ENCODE assay signal across 11 cellular contexts in genomic region chr4:184396001-184396400, GRCh38.
DNase-seq lines count a peak whose midpoint lies in the region; ATAC-seq and TF ChIP-seq lines count a peak whose summit lies in the region.
"Had no signal": no experiment of that assay in that cellular context is flagged by ENCODE, and none has a peak within 500 bp of the region (broad histone marks: within the 10 kb centered on the region; RNA-seq: fewer than 3 reads in every experiment).

No MANE protein-coding gene starts in this region.

- intact Hi-C loops in OCI-LY7 (cut with micrococcal nuclease; ENCODE audit: unreplicated experiment) = no loop called here

- peaks cover 91% of the 10 kb centered on the region for H3K36me3 Mint-ChIP-seq in activated naive CD4-positive, alpha-beta T cell treated with anti-CD3 and anti-CD28 coated beads, Interleukin-2, amount 10 ng/mL, durations not matched to agents 7 days and 5 days
- H3K36me3 Mint-ChIP-seq in activated naive CD4-positive, alpha-beta T cell treated with anti-CD3 and anti-CD28 coated beads, Interleukin-2, amount 50 U/mL, for 72 hours = peaks cover 15 to 49% of the 10 kb centered on the region in 2 donors
- peaks cover 74 to 87% of the 10 kb centered on the region in 2 donors for H3K36me3 Mint-ChIP-seq in stimulated activated naive B cell treated with anti-CD40 and anti-IgM and Interleukin-4, amounts not matched to agents 10 μg/mL and 1 μg/mL and 100 μg/mL, for 72 hours

- no peaks in the 10 kb centered on the region for H3K27me3 Mint-ChIP-seq in activated naive CD4-positive, alpha-beta T cell treated with anti-CD3 and anti-CD28 coated beads, Interleukin-2, amount 10 ng/mL, durations not matched to agents 7 days and 5 days
- H3K27me3 Mint-ChIP-seq in stimulated activated naive B cell treated with anti-CD40 and anti-IgM and Interleukin-4, amounts not matched to agents 10 μg/mL and 1 μg/mL and 100 μg/mL, for 72 hours = no peaks in the 10 kb centered on the region

- H3K27ac Mint-ChIP-seq in activated naive CD4-positive, alpha-beta T cell treated with anti-CD3 and anti-CD28 coated beads, Interleukin-2, amount 10 ng/mL, durations not matched to agents 7 days and 5 days = peak overlapping the region; percentile 3
- no peak overlapping the region for H3K27ac Mint-ChIP-seq in activated naive CD4-positive, alpha-beta T cell treated with anti-CD3 and anti-CD28 coated beads, Interleukin-2, amount 50 U/mL, for 72 hours
- peak overlapping the region; percentile 94 for H3K27ac Mint-ChIP-seq in stimulated activated naive B cell treated with anti-CD40 and anti-IgM and Interleukin-4, amounts not matched to agents 10 μg/mL and 1 μg/mL and 100 μg/mL, for 72 hours

- ATAC-seq in activated naive CD4-positive, alpha-beta T cell treated with anti-CD3 and anti-CD28 coated beads, Interleukin-2, amount 50 U/mL, for 72 hours = no peak
- peak; percentile 79 for ATAC-seq in HG02798 (IDR thresholded peaks at IDR 0.05; ENCODE audit: poor library complexity, unreplicated experiment)
- peak; percentile 88 to 90 for ATAC-seq in stimulated activated naive B cell treated with anti-CD40 and anti-IgM and Interleukin-4, amounts not matched to agents 10 μg/mL and 1 μg/mL and 100 μg/mL, for 72 hours (replicated peaks)

- H3K36me3 ChIP-seq in OCI-LY7 (ENCODE audit: insufficient read depth, low read length) = peaks cover 70% of the 10 kb centered on the region

- peak overlapping the region; percentile 56 for H3K4me2 ChIP-seq in OCI-LY7 (ENCODE audit: low read length)

- H2AFZ ChIP-seq in OCI-LY7 (ENCODE audit: low read length) = 0 out of 2 replicates have a peak overlapping the region, but pooled peaks have one; percentile 10

- no peaks in the 10 kb centered on the region for H3K9me2 ChIP-seq in OCI-LY7 (ENCODE audit: insufficient read depth, low read length)

- no TSS peak for BruUV-seq in OCI-LY7 (replicated peaks; lab: Mats Ljungman, UMichigan)

- no peak overlapping the region for H3K4me3 Mint-ChIP-seq in activated naive CD4-positive, alpha-beta T cell treated with anti-CD3 and anti-CD28 coated beads, Interleukin-2, amount 10 ng/mL, durations not matched to agents 7 days and 5 days
- H3K4me3 Mint-ChIP-seq in stimulated activated naive B cell treated with anti-CD40 and anti-IgM and Interleukin-4, amounts not matched to agents 10 μg/mL and 1 μg/mL and 100 μg/mL, for 72 hours = peak overlapping the region; percentile 69 to 71

- no peaks in the 10 kb centered on the region for H3K79me2 ChIP-seq in OCI-LY7 (ENCODE audit: insufficient read depth, low read depth, low read length)

- H3K4me1 Mint-ChIP-seq in activated naive CD4-positive, alpha-beta T cell treated with anti-CD3 and anti-CD28 coated beads, Interleukin-2, amount 10 ng/mL, durations not matched to agents 7 days and 5 days = peaks cover 15% of the 10 kb centered on the region
- peaks cover 41 to 92% of the 10 kb centered on the region in 2 donors for H3K4me1 Mint-ChIP-seq in stimulated activated naive B cell treated with anti-CD40 and anti-IgM and Interleukin-4, amounts not matched to agents 10 μg/mL and 1 μg/mL and 100 μg/mL, for 72 hours

- peak overlapping the region; percentile 13 for H3K4me3 ChIP-seq in OCI-LY7 (ENCODE audit: low read depth, low read length, poor library complexity, severe bottlenecking)
- H3K4me3 ChIP-seq: lung, thoracic aorta had no signal

- H4K20me1 ChIP-seq in OCI-LY7 (ENCODE audit: insufficient read depth, low read length) = no peaks in the 10 kb centered on the region

- no peak for DNase-seq in activated naive CD4-positive, alpha-beta T cell treated with anti-CD3 and anti-CD28 coated beads, Interleukin-2, amount 10 ng/mL, durations not matched to agents 7 days and 5 days
- DNase-seq in activated naive CD4-positive, alpha-beta T cell treated with anti-CD3 and anti-CD28 coated beads, Interleukin-2, amount 50 U/mL, for 72 hours (ENCODE audit: low spot score in 2 of 2) = no peak
- peak; percentile 41 for DNase-seq in OCI-LY7 (ENCODE audit: low spot score)
- no peak for DNase-seq in stimulated activated naive B cell treated with anti-CD40 and anti-IgM and Interleukin-4, amounts not matched to agents 10 μg/mL and 1 μg/mL and 100 μg/mL, for 72 hours
- no peak for DNase-seq in KG1 (lab: John Stamatoyannopoulos, UW)
- DNase-seq in COLO829 (ENCODE audit: low spot score) = no peak
- DNase-seq in mesenteric fat pad (ENCODE audit: low spot score) = no peak
- DNase-seq: activated naive CD4-positive, alpha-beta T cell had no signal

- peaks cover 28% of the 10 kb centered on the region for H3K4me1 ChIP-seq in OCI-LY7 (ENCODE audit: insufficient read depth, low read length, poor library complexity, severe bottlenecking)

- no peaks in the 10 kb centered on the region for H3K9me3 Mint-ChIP-seq in activated naive CD4-positive, alpha-beta T cell treated with anti-CD3 and anti-CD28 coated beads, Interleukin-2, amount 10 ng/mL, durations not matched to agents 7 days and 5 days
- no peaks in the 10 kb centered on the region for H3K9me3 Mint-ChIP-seq in activated naive CD4-positive, alpha-beta T cell treated with anti-CD3 and anti-CD28 coated beads, Interleukin-2, amount 50 U/mL, for 72 hours
- peaks cover 0 to 6% of the 10 kb centered on the region in 2 donors for H3K9me3 Mint-ChIP-seq in stimulated activated naive B cell treated with anti-CD40 and anti-IgM and Interleukin-4, amounts not matched to agents 10 μg/mL and 1 μg/mL and 100 μg/mL, for 72 hours

- no peaks in the 10 kb centered on the region for H3K9me3 ChIP-seq in OCI-LY7 (ENCODE audit: low read length)
- H3K9me3 ChIP-seq: thoracic aorta had no signal

- CTCF ChIA-PET in activated naive CD4-positive, alpha-beta T cell treated with anti-CD3 and anti-CD28 coated beads, Interleukin-2, amount 10 ng/mL, durations not matched to agents 7 days and 5 days (lab: Charles Lee) = interaction anchor here (1.4 to 1.9 kb wide), 2 partner anchors 12 to 67 kb away, joined by 3 to 6 read pairs; no protein-coding TSS in a partner anchor
- CTCF ChIA-PET in OCI-LY7 (lab: Charles Lee; ENCODE audit: unreplicated experiment) = no interaction called here

- peak overlapping the region; percentile 42 for H3K27ac ChIP-seq in OCI-LY7 (ENCODE audit: low read depth, low read length, poor library complexity, severe bottlenecking)
- H3K27ac ChIP-seq: thoracic aorta had no signal

- no peak for TF ChIP-seq CTCF in OCI-LY7 (conservative IDR thresholded peaks at IDR 0.05; ENCODE audit: low read length)

- POLR2A ChIA-PET in OCI-LY7 (lab: Charles Lee) = interaction anchor here (0.7 to 1.4 kb wide), 6 partner anchors 29 to 864 kb away, joined by 3 to 9 read pairs (median 4); no protein-coding TSS in a partner anchor

Comparison
In these comparisons a context has a peak if more than half of its experiments do, and no peak if none do; other contexts are left out.
1. H3K27ac Mint-ChIP-seq: peak in activated naive CD4-positive, alpha-beta T cell treated with anti-CD3 and anti-CD28 coated beads, Interleukin-2, amount 10 ng/mL, durations not matched to agents 7 days and 5 days (single experiment) and stimulated activated naive B cell treated with anti-CD40 and anti-IgM and Interleukin-4, amounts not matched to agents 10 μg/mL and 1 μg/mL and 100 μg/mL, for 72 hours (single experiment); none in activated naive CD4-positive, alpha-beta T cell treated with anti-CD3 and anti-CD28 coated beads, Interleukin-2, amount 50 U/mL, for 72 hours (0 of 2).
2. ATAC-seq: peak in HG02798 (single experiment) and stimulated activated naive B cell treated with anti-CD40 and anti-IgM and Interleukin-4, amounts not matched to agents 10 μg/mL and 1 μg/mL and 100 μg/mL, for 72 hours (2 of 2); none in activated naive CD4-positive, alpha-beta T cell treated with anti-CD3 and anti-CD28 coated beads, Interleukin-2, amount 50 U/mL, for 72 hours (0 of 2).